1 cellular context compared by ENCODE assay signal in the genomic region with DNA sequence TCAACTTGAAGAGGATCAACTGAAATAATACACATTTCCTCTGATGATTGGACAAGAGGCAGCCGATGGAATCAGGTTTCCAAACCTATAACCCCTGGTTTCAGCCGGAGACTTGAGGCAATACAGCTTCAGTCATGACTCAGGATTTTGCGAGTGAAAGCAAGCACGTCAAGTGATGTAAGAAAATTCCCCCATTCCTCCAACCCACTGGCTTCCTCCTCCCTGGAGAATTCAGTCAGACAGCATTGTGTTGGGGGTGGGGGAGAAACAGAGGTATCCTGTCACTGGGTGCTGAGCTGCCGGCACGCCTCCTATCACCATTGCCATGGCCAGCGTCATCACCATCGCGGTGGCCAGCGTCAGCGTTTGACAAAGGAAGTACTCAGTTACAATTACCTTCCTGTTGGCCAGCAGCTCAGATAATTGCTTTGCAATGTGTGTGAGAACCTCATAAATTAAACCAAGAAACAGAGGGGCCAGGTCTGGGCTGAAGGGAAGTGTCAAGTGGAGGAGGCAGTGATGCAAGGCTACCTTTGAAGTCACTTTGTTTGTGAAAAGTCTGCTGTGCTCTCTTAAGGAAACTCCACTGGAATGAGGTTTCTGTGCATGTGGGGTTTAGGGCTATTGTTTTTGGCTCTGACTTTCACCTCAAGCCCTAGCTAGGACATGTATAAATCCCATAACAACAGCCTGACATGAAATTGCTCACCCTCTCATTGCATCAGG.
TF ChIP-seq lines count a peak whose summit lies in the region.

No MANE protein-coding gene starts in this region.

TF ChIP-seq in K562, 482 proteins besides CTCF, POLR2A, EP300 and RAD21 (continued from another document):
- TF ChIP-seq, protein P1, sequence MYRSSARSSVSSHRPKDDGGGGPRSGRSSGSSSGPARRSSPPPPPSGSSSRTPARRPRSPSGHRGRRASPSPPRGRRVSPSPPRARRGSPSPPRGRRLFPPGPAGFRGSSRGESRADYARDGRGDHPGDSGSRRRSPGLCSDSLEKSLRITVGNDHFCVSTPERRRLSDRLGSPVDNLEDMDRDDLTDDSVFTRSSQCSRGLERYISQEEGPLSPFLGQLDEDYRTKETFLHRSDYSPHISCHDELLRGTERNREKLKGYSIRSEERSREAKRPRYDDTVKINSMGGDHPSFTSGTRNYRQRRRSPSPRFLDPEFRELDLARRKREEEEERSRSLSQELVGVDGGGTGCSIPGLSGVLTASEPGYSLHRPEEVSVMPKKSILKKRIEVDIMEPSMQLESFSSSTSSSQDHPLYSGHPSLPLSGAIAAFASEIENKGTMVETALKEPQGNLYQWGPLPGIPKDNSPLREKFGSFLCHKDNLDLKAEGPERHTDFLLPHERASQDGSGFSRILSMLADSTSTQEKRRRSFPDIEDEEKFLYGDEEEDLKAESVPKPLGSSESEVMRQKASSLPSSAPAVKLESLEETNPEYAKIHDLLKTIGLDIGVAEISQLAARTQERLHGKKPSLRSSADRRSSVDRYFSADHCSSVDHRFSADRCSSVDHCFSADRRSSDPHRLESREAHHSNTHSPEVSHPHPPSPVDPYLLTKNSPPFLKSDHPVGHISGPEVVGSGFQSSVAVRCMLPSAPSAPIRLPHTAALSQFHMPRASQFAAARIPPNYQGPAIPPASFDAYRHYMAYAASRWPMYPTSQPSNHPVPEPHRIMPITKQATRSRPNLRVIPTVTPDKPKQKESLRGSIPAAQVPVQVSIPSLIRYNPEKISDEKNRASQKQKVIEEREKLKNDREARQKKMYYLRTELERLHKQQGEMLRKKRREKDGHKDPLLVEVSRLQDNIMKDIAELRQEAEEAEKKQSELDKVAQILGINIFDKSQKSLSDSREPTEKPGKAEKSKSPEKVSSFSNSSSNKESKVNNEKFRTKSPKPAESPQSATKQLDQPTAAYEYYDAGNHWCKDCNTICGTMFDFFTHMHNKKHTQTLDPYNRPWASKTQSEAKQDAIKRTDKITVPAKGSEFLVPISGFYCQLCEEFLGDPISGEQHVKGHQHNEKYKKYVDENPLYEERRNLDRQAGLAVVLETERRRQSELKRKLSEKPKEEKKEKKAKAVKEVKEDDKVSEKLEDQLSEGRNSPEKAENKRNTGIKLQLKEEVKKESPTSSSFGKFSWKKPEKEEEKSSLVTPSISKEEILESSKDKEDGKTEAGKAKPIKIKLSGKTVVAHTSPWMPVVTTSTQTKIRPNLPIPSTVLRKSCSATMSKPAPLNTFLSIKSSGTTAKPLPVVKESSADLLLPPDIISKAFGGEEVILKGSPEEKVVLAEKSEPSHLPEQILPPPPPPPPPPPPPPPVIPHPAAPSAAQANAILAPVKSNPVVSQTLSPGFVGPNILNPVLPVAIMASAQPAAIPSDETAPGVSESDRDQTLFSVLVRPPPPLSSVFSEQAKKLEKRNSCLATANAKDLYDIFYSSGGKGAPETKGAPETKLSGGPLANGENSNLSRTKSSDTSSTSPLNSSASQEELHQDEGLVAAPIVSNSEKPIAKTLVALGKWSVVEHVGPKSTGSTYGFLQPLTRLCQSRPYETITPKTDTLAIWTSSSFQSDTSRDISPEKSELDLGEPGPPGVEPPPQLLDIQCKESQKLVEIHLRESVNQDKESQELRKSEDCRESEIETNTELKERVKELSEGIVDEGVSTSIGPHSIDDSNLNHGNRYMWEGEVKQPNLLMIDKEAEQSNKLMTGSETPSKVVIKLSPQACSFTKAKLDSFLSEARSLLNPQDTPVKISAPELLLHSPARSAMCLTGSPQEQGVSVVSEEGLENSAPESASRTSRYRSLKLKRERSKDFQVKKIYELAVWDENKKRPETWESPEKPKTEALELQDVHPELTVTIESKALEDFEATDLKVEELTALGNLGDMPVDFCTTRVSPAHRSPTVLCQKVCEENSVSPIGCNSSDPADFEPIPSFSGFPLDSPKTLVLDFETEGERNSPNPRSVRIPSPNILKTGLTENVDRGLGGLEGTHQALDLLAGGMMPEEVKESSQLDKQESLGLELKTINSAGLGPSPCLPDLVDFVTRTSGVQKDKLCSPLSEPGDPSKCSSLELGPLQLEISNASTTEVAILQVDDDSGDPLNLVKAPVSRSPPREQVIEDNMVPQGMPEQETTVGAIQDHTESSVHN (IDR thresholded peaks at IDR 0.05; ENCODE audit: borderline replicate concordance in 1 of 2, low read depth in 1 of 2): peak in 1 of 2 experiments; percentile 74; a peak in 1 of 4 replicates
- TF ChIP-seq, protein P2, sequence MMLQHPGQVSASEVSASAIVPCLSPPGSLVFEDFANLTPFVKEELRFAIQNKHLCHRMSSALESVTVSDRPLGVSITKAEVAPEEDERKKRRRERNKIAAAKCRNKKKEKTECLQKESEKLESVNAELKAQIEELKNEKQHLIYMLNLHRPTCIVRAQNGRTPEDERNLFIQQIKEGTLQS (IDR thresholded peaks at IDR 0.05): peak; percentile 69
- TF ChIP-seq, protein P2 (CRISPR knock-in tag; conservative IDR thresholded peaks at IDR 0.05): no peak
- TF ChIP-seq HDAC2 (IDR thresholded peaks at IDR 0.05) (no peak), CHD1 (IDR thresholded peaks at IDR 0.05; ENCODE audit: low read length) (no peak), CREM (IDR thresholded peaks at IDR 0.05; ENCODE audit: low read depth) (peak; percentile 71; the same call in 1 of the 2 replicates), C11orf30 (IDR thresholded peaks at IDR 0.05; ENCODE audit: low read depth) (peak; percentile 74), CSDE1 (IDR thresholded peaks at IDR 0.05) (no peak), CXXC5 (CRISPR knock-in tag; IDR thresholded peaks at IDR 0.05) (peak; percentile 39; the same call in 1 of the 2 replicates), ZNF217 (CRISPR knock-in tag; IDR thresholded peaks at IDR 0.05) (no peak), ARHGAP35 (IDR thresholded peaks at IDR 0.05; ENCODE audit: partially characterized antibody) (no peak), TEAD1 (CRISPR knock-in tag; IDR thresholded peaks at IDR 0.05) (peak in 1 of 2 experiments; percentile 41; a peak in 1 of 4 replicates), ARID2 (IDR thresholded peaks at IDR 0.05) (no peak), ELF2 (CRISPR knock-in tag; IDR thresholded peaks at IDR 0.05) (no peak), CTBP1 (IDR thresholded peaks at IDR 0.05; ENCODE audit: borderline replicate concordance) (peak; percentile 66; the same call in 1 of the 2 replicates), ZNF75A (CRISPR knock-in tag; IDR thresholded peaks at IDR 0.05) (no peak), KDM5B (IDR thresholded peaks at IDR 0.05; ENCODE audit: insufficient replicate concordance, low read depth, low read length) (no peak), TBP (optimal IDR thresholded peaks at IDR 0.05; ENCODE audit: low read depth, low read length) (no peak), NR2C2 (CRISPR knock-in tag; IDR thresholded peaks at IDR 0.05) (no peak), NR2C2 (tag; IDR thresholded peaks at IDR 0.05) (peak; percentile 88; the same call in 1 of the 2 replicates), CCAR2 (IDR thresholded peaks at IDR 0.05; ENCODE audit: low read depth, low read length) (no peak), MECOM (CRISPR knock-in tag; IDR thresholded peaks at IDR 0.05) (no peak), ZNF140 (CRISPR knock-in tag; IDR thresholded peaks at IDR 0.05) (no peak), ATF7 (IDR thresholded peaks at IDR 0.05) (peak; percentile 48; the same call in 1 of the 2 replicates), MAFG (tag; conservative IDR thresholded peaks at IDR 0.05) (peak; percentile 64), ZFP36 (IDR thresholded peaks at IDR 0.05; ENCODE audit: low read depth, low read length, partially characterized antibody) (no peak), EHMT2 (IDR thresholded peaks at IDR 0.05) (no peak), NBN (IDR thresholded peaks at IDR 0.05; ENCODE audit: low read depth) (no peak), MAZ (CRISPR knock-in tag; conservative IDR thresholded peaks at IDR 0.05 in 1 of 2, IDR thresholded peaks at IDR 0.05 in 1 of 2) (no peak), NR2C1 (IDR thresholded peaks at IDR 0.05) (0 out of 2 replicates have a peak, but pooled peaks have one; percentile 41), NR2C1 (tag; IDR thresholded peaks at IDR 0.05) (peak; percentile 85), ZSCAN32 (CRISPR knock-in tag; IDR thresholded peaks at IDR 0.05) (no peak), PCBP1 (IDR thresholded peaks at IDR 0.05; ENCODE audit: low read depth, low read length, poor library complexity, severe bottlenecking) (no peak), MTA3 (IDR thresholded peaks at IDR 0.05; ENCODE audit: borderline replicate concordance) (peak; percentile 19; the same call in 1 of the 2 replicates), ZNF583 (CRISPR knock-in tag; IDR thresholded peaks at IDR 0.05) (no peak), MEF2D (tag; conservative IDR thresholded peaks at IDR 0.05; ENCODE audit: low read depth) (no peak), ZNF316 (IDR thresholded peaks at IDR 0.05) (peak; percentile 66), HNRNPH1 (optimal IDR thresholded peaks at IDR 0.05; ENCODE audit: low read depth, low read length) (no peak), PRPF4 (IDR thresholded peaks at IDR 0.05; ENCODE audit: insufficient read depth, low read depth, low read length, poor library complexity, severe bottlenecking) (no peak), ZNF354B (CRISPR knock-in tag; IDR thresholded peaks at IDR 0.05) (no peak), BHLHE40 (IDR thresholded peaks at IDR 0.05; ENCODE audit: low read length) (peak; percentile 58; the same call in 1 of the 2 replicates), JUN (IDR thresholded peaks at IDR 0.05; ENCODE audit: borderline replicate concordance, low read depth, low read length) (peak; percentile 9; the same call in 1 of the 2 replicates), JUN (CRISPR knock-in tag; IDR thresholded peaks at IDR 0.05; ENCODE audit: borderline replicate concordance) (no peak), TAF9B (IDR thresholded peaks at IDR 0.05; ENCODE audit: partially characterized antibody) (no peak), CREBBP (IDR thresholded peaks at IDR 0.05; ENCODE audit: low read depth, low read length) (no peak), WHSC1 (IDR thresholded peaks at IDR 0.05; ENCODE audit: low read length) (no peak)
- TF ChIP-seq, protein P3, sequence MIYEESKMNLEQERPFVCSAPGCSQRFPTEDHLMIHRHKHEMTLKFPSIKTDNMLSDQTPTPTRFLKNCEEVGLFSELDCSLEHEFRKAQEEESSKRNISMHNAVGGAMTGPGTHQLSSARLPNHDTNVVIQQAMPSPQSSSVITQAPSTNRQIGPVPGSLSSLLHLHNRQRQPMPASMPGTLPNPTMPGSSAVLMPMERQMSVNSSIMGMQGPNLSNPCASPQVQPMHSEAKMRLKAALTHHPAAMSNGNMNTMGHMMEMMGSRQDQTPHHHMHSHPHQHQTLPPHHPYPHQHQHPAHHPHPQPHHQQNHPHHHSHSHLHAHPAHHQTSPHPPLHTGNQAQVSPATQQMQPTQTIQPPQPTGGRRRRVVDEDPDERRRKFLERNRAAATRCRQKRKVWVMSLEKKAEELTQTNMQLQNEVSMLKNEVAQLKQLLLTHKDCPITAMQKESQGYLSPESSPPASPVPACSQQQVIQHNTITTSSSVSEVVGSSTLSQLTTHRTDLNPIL (CRISPR knock-in tag; IDR thresholded peaks at IDR 0.05): no peak
- TF ChIP-seq, protein P4, sequence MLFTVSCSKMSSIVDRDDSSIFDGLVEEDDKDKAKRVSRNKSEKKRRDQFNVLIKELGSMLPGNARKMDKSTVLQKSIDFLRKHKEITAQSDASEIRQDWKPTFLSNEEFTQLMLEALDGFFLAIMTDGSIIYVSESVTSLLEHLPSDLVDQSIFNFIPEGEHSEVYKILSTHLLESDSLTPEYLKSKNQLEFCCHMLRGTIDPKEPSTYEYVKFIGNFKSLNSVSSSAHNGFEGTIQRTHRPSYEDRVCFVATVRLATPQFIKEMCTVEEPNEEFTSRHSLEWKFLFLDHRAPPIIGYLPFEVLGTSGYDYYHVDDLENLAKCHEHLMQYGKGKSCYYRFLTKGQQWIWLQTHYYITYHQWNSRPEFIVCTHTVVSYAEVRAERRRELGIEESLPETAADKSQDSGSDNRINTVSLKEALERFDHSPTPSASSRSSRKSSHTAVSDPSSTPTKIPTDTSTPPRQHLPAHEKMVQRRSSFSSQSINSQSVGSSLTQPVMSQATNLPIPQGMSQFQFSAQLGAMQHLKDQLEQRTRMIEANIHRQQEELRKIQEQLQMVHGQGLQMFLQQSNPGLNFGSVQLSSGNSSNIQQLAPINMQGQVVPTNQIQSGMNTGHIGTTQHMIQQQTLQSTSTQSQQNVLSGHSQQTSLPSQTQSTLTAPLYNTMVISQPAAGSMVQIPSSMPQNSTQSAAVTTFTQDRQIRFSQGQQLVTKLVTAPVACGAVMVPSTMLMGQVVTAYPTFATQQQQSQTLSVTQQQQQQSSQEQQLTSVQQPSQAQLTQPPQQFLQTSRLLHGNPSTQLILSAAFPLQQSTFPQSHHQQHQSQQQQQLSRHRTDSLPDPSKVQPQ (CRISPR knock-in tag; IDR thresholded peaks at IDR 0.05; ENCODE audit: borderline replicate concordance): no peak
- TF ChIP-seq, protein P5, sequence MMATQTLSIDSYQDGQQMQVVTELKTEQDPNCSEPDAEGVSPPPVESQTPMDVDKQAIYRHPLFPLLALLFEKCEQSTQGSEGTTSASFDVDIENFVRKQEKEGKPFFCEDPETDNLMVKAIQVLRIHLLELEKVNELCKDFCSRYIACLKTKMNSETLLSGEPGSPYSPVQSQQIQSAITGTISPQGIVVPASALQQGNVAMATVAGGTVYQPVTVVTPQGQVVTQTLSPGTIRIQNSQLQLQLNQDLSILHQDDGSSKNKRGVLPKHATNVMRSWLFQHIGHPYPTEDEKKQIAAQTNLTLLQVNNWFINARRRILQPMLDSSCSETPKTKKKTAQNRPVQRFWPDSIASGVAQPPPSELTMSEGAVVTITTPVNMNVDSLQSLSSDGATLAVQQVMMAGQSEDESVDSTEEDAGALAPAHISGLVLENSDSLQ (IDR thresholded peaks at IDR 0.05): peak; percentile 65
TF ChIP-seq in K562: peak in this region for 48.
